10 cellular contexts compared by ENCODE assay signal in the genomic region with DNA sequence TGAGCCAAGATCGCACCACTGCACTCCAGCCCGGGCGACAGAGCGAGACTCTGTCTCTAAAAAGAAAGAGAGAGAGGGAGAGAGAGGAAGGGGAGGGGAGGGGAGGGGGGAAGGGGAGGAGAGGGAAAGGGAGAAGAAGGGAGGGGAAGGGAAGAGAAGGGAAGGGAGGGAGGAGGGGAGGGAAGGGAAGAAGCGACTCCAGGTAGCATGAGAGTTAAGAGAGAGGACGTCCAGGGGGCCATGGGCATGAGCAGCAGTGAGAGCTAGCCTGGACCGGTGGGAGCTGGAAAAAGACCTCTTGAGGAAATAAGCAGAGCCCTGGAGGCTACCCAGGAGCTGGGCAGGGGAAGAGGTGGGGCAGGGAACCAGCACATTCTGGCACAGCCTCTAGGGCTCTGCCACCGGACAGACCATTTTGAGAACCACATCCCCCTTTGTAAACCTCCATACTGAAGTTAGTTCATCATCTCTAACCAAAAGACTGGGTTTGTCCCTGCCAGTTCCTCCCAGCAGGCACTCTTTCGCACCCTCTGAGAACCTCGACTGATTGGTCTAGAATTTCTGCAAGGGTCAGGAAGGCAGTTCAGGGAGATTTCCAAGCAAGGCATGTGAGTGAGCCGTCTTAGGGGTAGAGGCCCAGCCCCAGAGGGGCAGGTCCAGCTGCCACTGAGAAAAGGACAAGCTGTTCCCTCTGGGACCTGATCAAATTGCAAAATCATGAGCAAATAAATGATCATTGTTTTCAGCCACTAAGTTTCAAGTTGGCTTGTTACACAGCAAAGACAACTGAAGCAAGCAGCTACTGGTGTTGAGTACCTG. TPM values are rescaled to one million over a fixed set of nuclear protein-coding genes. Genes with fewer than 3 reads are reported as not detected.
A peak's percentile ranks its signal among the peaks of the same experiment; 100 is the strongest.
DNase-seq lines count a peak whose midpoint lies in the region; ATAC-seq and TF ChIP-seq lines count a peak whose summit lies in the region.
"Had no signal": no experiment of that assay in that cellular context is flagged by ENCODE, and none has a peak within 500 bp of the region (broad histone marks: within the 10 kb centered on the region; RNA-seq: fewer than 3 reads in every experiment).

No MANE protein-coding gene starts in this region.

- H3K27me3 Mint-ChIP-seq in stimulated activated naive B cell treated with anti-CD40 and anti-IgM and Interleukin-4, amounts not matched to agents 10 μg/mL and 1 μg/mL and 100 μg/mL, for 72 hours: no peaks in the 10 kb centered on the region
- no peaks in the 10 kb centered on the region for H3K27me3 Mint-ChIP-seq in CD4-positive, alpha-beta memory T cell

- H3K4me1 ChIP-seq in HEK293 (ENCODE audit: control insufficient read depth, insufficient read depth, low read length): peaks cover 6% of the 10 kb centered on the region
- peaks cover 0 to 42% (median 16%) of the 10 kb centered on the region in 4 donors for H3K4me1 ChIP-seq in right lobe of liver
- peaks cover 4% of the 10 kb centered on the region for H3K4me1 ChIP-seq in CD4-positive, alpha-beta memory T cell (ENCODE audit: insufficient read depth, low read length)
- no peaks in the 10 kb centered on the region for H3K4me1 ChIP-seq in GM23248 (ENCODE audit: insufficient read depth)

- H3K4me1 Mint-ChIP-seq in stimulated activated naive B cell treated with anti-CD40 and anti-IgM and Interleukin-4, amounts not matched to agents 10 μg/mL and 1 μg/mL and 100 μg/mL, for 72 hours: peaks cover 5 to 6% of the 10 kb centered on the region in 2 donors
- H3K4me1 Mint-ChIP-seq in CD4-positive, alpha-beta memory T cell: peaks cover 0 to 2% (median 0%) of the 10 kb centered on the region in 4 donors
- H3K4me1 Mint-ChIP-seq: activated naive CD4-positive, alpha-beta T cell treated with anti-CD3 and anti-CD28 coated beads, Interleukin-2, amount 10 ng/mL, durations not matched to agents 7 days and 5 days had no signal

- WGBS in right lobe of liver (ENCODE audit: insufficient coverage, low coverage, low lambda C conversion rate, missing lambda C conversion rate): 58% methylated on average over 10 of the region's 11 CpGs
- 40 to 52% methylated on average over 8 to 11 of the region's 11 CpGs for WGBS in GM23248 (ENCODE audit: low coverage in 1 of 2, low lambda C conversion rate in 2 of 2, missing lambda C conversion rate in 2 of 2), 2 experiments

- H3K27ac Mint-ChIP-seq in stimulated activated naive B cell treated with anti-CD40 and anti-IgM and Interleukin-4, amounts not matched to agents 10 μg/mL and 1 μg/mL and 100 μg/mL, for 72 hours: peak overlapping the region; percentile 5
- H3K27ac Mint-ChIP-seq in CD4-positive, alpha-beta memory T cell: no peak overlapping the region
- H3K27ac Mint-ChIP-seq: activated naive CD4-positive, alpha-beta T cell treated with anti-CD3 and anti-CD28 coated beads, Interleukin-2, amount 10 ng/mL, durations not matched to agents 7 days and 5 days had no signal

- H4K20me1 ChIP-seq in GM23248 (ENCODE audit: insufficient read depth): no peaks in the 10 kb centered on the region

- H3F3A ChIP-seq in GM23248 (ENCODE audit: insufficient read depth): no peaks in the 10 kb centered on the region

- ATAC-seq in right lobe of liver: peak; percentile 34 to 76 (median 70)
- ATAC-seq in stimulated activated naive B cell treated with anti-CD40 and anti-IgM and Interleukin-4, amounts not matched to agents 10 μg/mL and 1 μg/mL and 100 μg/mL, for 72 hours (replicated peaks): peak; percentile 23 to 36
- ATAC-seq in GM19395 (IDR thresholded peaks at IDR 0.05; ENCODE audit: unreplicated experiment): no peak

- in situ Hi-C loops in GM23248 (cut with MboI): no loop called here

- no peak overlapping the region for H3K4me3 Mint-ChIP-seq in stimulated activated naive B cell treated with anti-CD40 and anti-IgM and Interleukin-4, amounts not matched to agents 10 μg/mL and 1 μg/mL and 100 μg/mL, for 72 hours
- H3K4me3 Mint-ChIP-seq in CD4-positive, alpha-beta memory T cell: no peak overlapping the region
- H3K4me3 Mint-ChIP-seq: activated naive CD4-positive, alpha-beta T cell treated with anti-CD3 and anti-CD28 coated beads, Interleukin-2, amount 10 ng/mL, durations not matched to agents 7 days and 5 days had no signal

- TF ChIP-seq POLR2A in right lobe of liver (IDR thresholded peaks at IDR 0.05): peak; percentile 35

- no peaks in the 10 kb centered on the region for H3K27me3 ChIP-seq in right lobe of liver
- H3K27me3 ChIP-seq in CD4-positive, alpha-beta memory T cell (ENCODE audit: insufficient read depth, low read length): no peaks in the 10 kb centered on the region
- H3K27me3 ChIP-seq in GM23248 (replicated peaks; ENCODE audit: insufficient read depth): no peaks in the 10 kb centered on the region

- no peaks in the 10 kb centered on the region for H3K9me3 Mint-ChIP-seq in stimulated activated naive B cell treated with anti-CD40 and anti-IgM and Interleukin-4, amounts not matched to agents 10 μg/mL and 1 μg/mL and 100 μg/mL, for 72 hours
- H3K9me3 Mint-ChIP-seq in CD4-positive, alpha-beta memory T cell: no peaks in the 10 kb centered on the region
- H3K9me3 Mint-ChIP-seq: activated naive CD4-positive, alpha-beta T cell treated with anti-CD3 and anti-CD28 coated beads, Interleukin-2, amount 10 ng/mL, durations not matched to agents 7 days and 5 days had no signal

- DNase-seq in cardiac fibroblast (ENCODE audit: low read depth in 2 of 2) (peak; percentile 41 to 71), right lobe of liver (peak in 1 of 3 donors; percentile 56), GM23248 (no peak)
- no peak for DNase-seq in stimulated activated naive B cell treated with anti-CD40 and anti-IgM and Interleukin-4, amounts not matched to agents 10 μg/mL and 1 μg/mL and 100 μg/mL, for 72 hours
- DNase-seq in CD4-positive, alpha-beta memory T cell: no peak
- DNase-seq in activated T-cell treated with anti-CD3 and anti-CD28 coated beads, Interleukin-2, amount 50 U/mL, for 1 hour: no peak
- DNase-seq: activated naive CD4-positive, alpha-beta T cell treated with anti-CD3 and anti-CD28 coated beads, Interleukin-2, amount 10 ng/mL, durations not matched to agents 7 days and 5 days had no signal

- POLR2A ChIA-PET in HEK293 (lab: Yijun Ruan, JAX): interaction anchor here (0.6 kb wide), 1 partner anchor 141 kb away, joined by 3 read pairs; no protein-coding TSS in a partner anchor
- POLR2A ChIA-PET in CD4-positive, alpha-beta memory T cell (lab: Charles Lee; ENCODE audit: partially characterized antibody): interaction anchor here (1.4 kb wide), 1 partner anchor 12 kb away, joined by 5 read pairs; the partner anchor contains the start of genes NAIF1 and SLC25A25

- no peak overlapping the region for H3K4me2 ChIP-seq in GM23248 (ENCODE audit: unreplicated experiment)
- H3K4me2 ChIP-seq: KMS-11 had no signal

- H3K9me3 ChIP-seq in HEK293 (ENCODE audit: control insufficient read depth, insufficient read depth, low read depth, low read length): no peaks in the 10 kb centered on the region
- no peaks in the 10 kb centered on the region for H3K9me3 ChIP-seq in right lobe of liver
- H3K9me3 ChIP-seq in CD4-positive, alpha-beta memory T cell (ENCODE audit: control insufficient read depth in 1 of 2, low read length in 2 of 2): no peaks in the 10 kb centered on the region
- no peaks in the 10 kb centered on the region for H3K9me3 ChIP-seq in GM23248 (ENCODE audit: low read depth)

- no peaks in the 10 kb centered on the region for H3K36me3 ChIP-seq in HEK293 (ENCODE audit: control insufficient read depth in 2 of 2, insufficient read depth in 1 of 2, low read length in 2 of 2)
- no peaks in the 10 kb centered on the region for H3K36me3 ChIP-seq in right lobe of liver
- H3K36me3 ChIP-seq in CD4-positive, alpha-beta memory T cell (ENCODE audit: insufficient read depth, low read length): no peaks in the 10 kb centered on the region
- H3K36me3 ChIP-seq in GM23248 (ENCODE audit: low read depth): no peaks in the 10 kb centered on the region

- intact Hi-C loops in right lobe of liver (cut with DNase I): no loop called here
- intact Hi-C loops in CD4-positive, alpha-beta memory T cell (cut with micrococcal nuclease): no loop called here

- H3K27ac ChIP-seq in HEK293 (ENCODE audit: extremely low read depth, low read depth, low read length) (no peak overlapping the region), right lobe of liver (peak overlapping the region; percentile 1 to 74 (median 71)), GM23248 (no peak overlapping the region)
- H3K27ac ChIP-seq in CD4-positive, alpha-beta memory T cell (ENCODE audit: low read depth, low read length): no peak overlapping the region
- H3K27ac ChIP-seq: KMS-11 had no signal

- H3K4me3 ChIP-seq in HEK293 (ENCODE audit: low read depth, low read length) (no peak overlapping the region), cardiac fibroblast (replicated peaks in 1 of 2; ENCODE audit: low read depth in 2 of 2, low read length in 2 of 2) (no peak overlapping the region), right lobe of liver (no peak overlapping the region), GM23248 (no peak overlapping the region)
- H3K4me3 ChIP-seq in CD4-positive, alpha-beta memory T cell (ENCODE audit: low read length in 2 of 2): no peak overlapping the region

- no peaks in the 10 kb centered on the region for H3K36me3 Mint-ChIP-seq in stimulated activated naive B cell treated with anti-CD40 and anti-IgM and Interleukin-4, amounts not matched to agents 10 μg/mL and 1 μg/mL and 100 μg/mL, for 72 hours
- no peaks in the 10 kb centered on the region for H3K36me3 Mint-ChIP-seq in CD4-positive, alpha-beta memory T cell
- H3K36me3 Mint-ChIP-seq: activated naive CD4-positive, alpha-beta T cell treated with anti-CD3 and anti-CD28 coated beads, Interleukin-2, amount 10 ng/mL, durations not matched to agents 7 days and 5 days had no signal

- CTCF ChIA-PET in HEK293 (lab: Yijun Ruan, JAX): interaction anchor here (0.6 to 1.4 kb wide), 5 partner anchors 10 to 114 kb away, joined by 3 to 5 read pairs (median 3); no protein-coding TSS in a partner anchor
- CTCF ChIA-PET in CD4-positive, alpha-beta memory T cell (lab: Charles Lee; ENCODE audit: partially characterized antibody): interaction anchor here (1.0 to 3.7 kb wide), 3 partner anchors 19 to 112 kb away, joined by 3 to 13 read pairs (median 4); no protein-coding TSS in a partner anchor

- no peaks in the 10 kb centered on the region for H3K9me2 ChIP-seq in GM23248 (ENCODE audit: insufficient read depth)

- TF ChIP-seq CTCF in HEK293 (tag by site-specific recombination; IDR thresholded peaks at IDR 0.05) (no peak), cardiac fibroblast (IDR thresholded peaks at IDR 0.05; ENCODE audit: low read depth, low read length) (no peak), right lobe of liver (IDR thresholded peaks at IDR 0.05) (peak in 1 of 4 donors; percentile 5)

- no peak overlapping the region for H3K9ac ChIP-seq in GM23248
- H3K9ac ChIP-seq: KMS-11 had no signal

- no peak overlapping the region for H2AFZ ChIP-seq in GM23248

- H3K79me2 ChIP-seq in GM23248 (ENCODE audit: insufficient read depth): no peaks in the 10 kb centered on the region

RNA-seq across cellular contexts. Expression of gene NAIF1, which starts 11.7 kb away (rescaled TPM):
- 1 to 10 TPM; 3.9 to 6.8 (median 5.7) TPM for total RNA-seq in right lobe of liver
- 10 to 100 TPM; 13.3 to 13.8 TPM for total RNA-seq in CD4-positive, alpha-beta memory T cell
- 10 to 100 TPM; 11.3 to 15.2 TPM for polyA plus RNA-seq in CD4-positive, alpha-beta memory T cell
- total RNA-seq in GM23248 (2014; rRNA removed; shearing (Covaris generic)): 5.6 and 9.5 TPM in 2 replicates
- polyA plus RNA-seq in GM23248 (2016; fragmentation: Nextera tagmentation; extraction: Ambion mirVana): 4.8 and 8.9 TPM in 2 replicates

RNA-seq across cellular contexts. Expression of gene SLC25A25, which starts 12.6 kb away (rescaled TPM):
- total RNA-seq in right lobe of liver: 10 to 100 TPM; 21.2 to 81.5 (median 53.3) TPM
- total RNA-seq in CD4-positive, alpha-beta memory T cell: 10 to 100 TPM; 22.0 to 26.9 TPM
- 10 to 100 TPM; 13.4 to 17.6 TPM for polyA plus RNA-seq in CD4-positive, alpha-beta memory T cell
- 17.6 and 20.2 TPM in 2 replicates for total RNA-seq in GM23248 (2014; rRNA removed; shearing (Covaris generic))
- 7.5 and 8.2 TPM in 2 replicates for polyA plus RNA-seq in GM23248 (2016; fragmentation: Nextera tagmentation; extraction: Ambion mirVana)

Comparison
In these comparisons a context has a peak if more than half of its experiments do, and no peak if none do; other contexts are left out.
1. H3K27ac ChIP-seq: peak in right lobe of liver (3 of 3); none in HEK293 (single experiment), CD4-positive, alpha-beta memory T cell (single experiment) and GM23248 (single experiment).
2. DNase-seq: peak in cardiac fibroblast (2 of 2); none in stimulated activated naive B cell treated with anti-CD40 and anti-IgM and Interleukin-4, amounts not matched to agents 10 μg/mL and 1 μg/mL and 100 μg/mL, for 72 hours (single experiment), CD4-positive, alpha-beta memory T cell (0 of 5), activated T-cell treated with anti-CD3 and anti-CD28 coated beads, Interleukin-2, amount 50 U/mL, for 1 hour (single experiment) and GM23248 (single experiment).